ENCODE assay signal across 18 cellular contexts in genomic region chr13:101383595-101383994, GRCh38. TPM values are rescaled to one million over a fixed set of nuclear protein-coding genes. Genes with fewer than 3 reads are reported as not detected.
A peak's percentile ranks its signal among the peaks of the same experiment; 100 is the strongest.
DNase-seq lines count a peak whose midpoint lies in the region; FAIRE-seq and TF ChIP-seq lines count a peak whose summit lies in the region.
"Had no signal": no experiment of that assay in that cellular context is flagged by ENCODE, and none has a peak within 500 bp of the region (broad histone marks: within the 10 kb centered on the region; RNA-seq: fewer than 3 reads in every experiment).

No MANE protein-coding gene starts in this region.

- FAIRE-seq in kidney (lab: Jason Lieb, UNC): no peak
- FAIRE-seq: GM12878, GM18507 had no signal

- H3K27ac Mint-ChIP-seq in chondrocyte (ENCODE audit: unreplicated experiment): peak overlapping the region; percentile 93

- peaks cover 3% of the 10 kb centered on the region for H3K36me3 Mint-ChIP-seq in chondrocyte (ENCODE audit: low read depth)

- H3K4me3 ChIP-seq in kidney (ENCODE audit: low read length in 2 of 2): no peak overlapping the region
- H3K4me3 ChIP-seq: BLaER1, GM12878, HAP-1 had no signal

- H3K27me3 Mint-ChIP-seq in chondrocyte (ENCODE audit: low read depth): no peaks in the 10 kb centered on the region

- H3K36me3 ChIP-seq in kidney (ENCODE audit: control insufficient read depth in 1 of 2, insufficient read depth in 2 of 2, low read length in 2 of 2): no peaks in the 10 kb centered on the region
- H3K36me3 ChIP-seq: BLaER1, HAP-1 had no signal

- TF ChIP-seq CTCF in chondrocyte (IDR thresholded peaks at IDR 0.05) (no peak), kidney (IDR thresholded peaks at IDR 0.05; ENCODE audit: borderline replicate concordance, extremely low read depth, insufficient read depth) (no peak)

- intact Hi-C loops in kidney (cut with DNase I): no loop called here

- no peaks in the 10 kb centered on the region for H3K4me1 ChIP-seq in kidney (ENCODE audit: control insufficient read depth in 1 of 2, insufficient read depth in 1 of 2, low read depth in 1 of 2, low read length in 2 of 2)
- H3K4me1 ChIP-seq: BLaER1, HAP-1 had no signal

- H3K4me3 Mint-ChIP-seq in chondrocyte (ENCODE audit: unreplicated experiment): no peak overlapping the region

- peaks cover 71% of the 10 kb centered on the region for H3K4me1 Mint-ChIP-seq in chondrocyte (ENCODE audit: low read depth)

- no peaks in the 10 kb centered on the region for H3K9me3 ChIP-seq in kidney (ENCODE audit: control insufficient read depth in 1 of 2, low read length in 2 of 2)
- H3K9me3 ChIP-seq: BLaER1, HAP-1 had no signal

- peaks cover 2% of the 10 kb centered on the region for H3K9me3 Mint-ChIP-seq in chondrocyte (ENCODE audit: low read depth)

- peak; percentile 66 for DNase-seq in ELR (ENCODE audit: low read depth)
- DNase-seq in NCI-H526 treated with DMSO at 0.1 percent for 48 hours (lab: John Stamatoyannopoulos, UW): peak; percentile 20
- DNase-seq in chondrocyte (ENCODE audit: low spot score): no peak
- DNase-seq in activated effector memory CD4-positive, alpha-beta T cell treated with anti-CD3 and anti-CD28 coated beads, Interleukin-2, amount 50 U/mL, for 16 hours: no peak
- DNase-seq in NCI-H524 treated with DMSO at 0.1 percent for 48 hours (lab: John Stamatoyannopoulos, UW): no peak
- DNase-seq in kidney: no peak
- DNase-seq in A172 (ENCODE audit: low spot score): no peak
- DNase-seq: AML-193, DMS53, GOT3, IMR-90, KBM-7 had no signal

- no peak overlapping the region for H3K9ac ChIP-seq in kidney (ENCODE audit: low read length in 2 of 2)
- H3K9ac ChIP-seq: BLaER1 had no signal

- no peak overlapping the region for H3K27ac ChIP-seq in kidney (ENCODE audit: low read depth in 2 of 2, low read length in 2 of 2)
- H3K27ac ChIP-seq: BLaER1 had no signal

RNA-seq across cellular contexts. Expression of gene NALCN, which starts 32.7 kb away (rescaled TPM):
- 38.0 to 59.7 TPM (median 38.6 TPM) in 3 replicates for total RNA-seq in chondrocyte
- total RNA-seq in kidney: 2.4 TPM
- polyA plus RNA-seq in kidney (ENCODE audit: insufficient read depth, low read depth, low replicate concordance): 0.43 TPM
- 0.60 and 0.72 TPM in 2 replicates for total RNA-seq in A172 (2014; rRNA removed; shearing (Covaris generic))
- total RNA-seq: G401, GM12878, HT-29 had no signal

Comparison
In these comparisons a context has a peak if more than half of its experiments do, and no peak if none do; other contexts are left out.
1. DNase-seq: peak in ELR (single experiment) and NCI-H526 treated with DMSO at 0.1 percent for 48 hours (single experiment); none in chondrocyte (single experiment), activated effector memory CD4-positive, alpha-beta T cell treated with anti-CD3 and anti-CD28 coated beads, Interleukin-2, amount 50 U/mL, for 16 hours (single experiment), NCI-H524 treated with DMSO at 0.1 percent for 48 hours (single experiment), kidney (single experiment) and A172 (single experiment).
2. RNA of gene NALCN, which starts 32.7 kb away (total RNA-seq): 38.0 to 59.7 TPM in chondrocyte; 2.4 TPM in kidney (single experiment) and 0.60 to 0.72 TPM in A172; every median in the first group is over 10 times any median in the second.